Comparison of ENCODE assay signal across 7 cellular contexts in genomic region chr9:136996361-136997281, GRCh38. TPM values are rescaled to one million over a fixed set of nuclear protein-coding genes. Genes with fewer than 3 reads are reported as not detected.
DNase-seq lines count a peak whose midpoint lies in the region; ATAC-seq and TF ChIP-seq lines count a peak whose summit lies in the region.

CLIC3 (minus strand) TSS chr9:136996568; CDS start chr9:136996543, 25 bp downstream.

- TF ChIP-seq CTCF in H9 (conservative IDR thresholded peaks at IDR 0.05), result no peak
- no peak for TF ChIP-seq CTCF in MCF 10A (IDR thresholded peaks at IDR 0.05; ENCODE audit: unreplicated experiment)
- no peak for TF ChIP-seq CTCF in natural killer cell (IDR thresholded peaks at IDR 0.05)

- intact Hi-C loops in MCF 10A (cut with micrococcal nuclease), result no loop called here
- intact Hi-C loops in natural killer cell (cut with micrococcal nuclease), result loop anchor here (5.0 kb wide), 1 partner anchor 149 kb away; the partner anchor contains the start of gene PHPT1

- H3K4me1 ChIP-seq in H9 (ENCODE audit: insufficient read depth, low read length) (no peaks in the 10 kb centered on the region), SJCRH30 (peaks cover 18% of the 10 kb centered on the region; the same call in 1 of the 2 replicates)

- no peak within 1 kb of the TSS for H3K18ac ChIP-seq in H9 (ENCODE audit: insufficient read length, low read depth, low read length)

- POLR2A ChIA-PET in MCF 10A (lab: Yijun Ruan, JAX), result interaction anchor here (0.5 to 1.1 kb wide), 8 partner anchors 30 to 214 kb away, joined by 3 to 4 read pairs (median 3); partner anchors contain the start of genes MAN1B1 and TMEM141

- H3K9me3 Mint-ChIP-seq in H9, result no peaks in the 10 kb centered on the region
- H3K9me3 Mint-ChIP-seq in MCF 10A (ENCODE audit: unreplicated experiment), result no peaks in the 10 kb centered on the region
- H3K9me3 Mint-ChIP-seq in natural killer cell, result no peaks in the 10 kb centered on the region

- H3K27ac ChIP-seq in H9 (ENCODE audit: insufficient read length, low read depth, low read length) (no peak within 1 kb of the TSS), SJCRH30 (no peak within 1 kb of the TSS)

- H2BK120ac ChIP-seq in H9 (ENCODE audit: low read depth, low read length, poor library complexity, severe bottlenecking), result no peak within 1 kb of the TSS

- H3K36me3 ChIP-seq in SJCRH30, result peaks cover 3% of the 10 kb centered on the region; the same call in 1 of the 2 replicates

- H3K79me2 ChIP-seq in H9 (ENCODE audit: insufficient read depth, low read length), result no peaks in the 10 kb centered on the region

- H3K27me3 ChIP-seq in H9 (ENCODE audit: insufficient read depth, low read length) (no peaks in the 10 kb centered on the region), SJCRH30 (no peaks in the 10 kb centered on the region)

- no peak within 1 kb of the TSS for H3K56ac ChIP-seq in H9 (ENCODE audit: insufficient read length, low read depth, low read length)

- H2BK15ac ChIP-seq in H9 (ENCODE audit: low read depth, low read length), result no peak within 1 kb of the TSS

- no peak within 1 kb of the TSS for H4K8ac ChIP-seq in H9 (replicated peaks; ENCODE audit: insufficient read length, low read depth, low read length)

- H3K4me2 ChIP-seq in H9 (ENCODE audit: insufficient read depth, insufficient read length, low read length), result peak within 1 kb of the TSS; percentile 37

- H4K91ac ChIP-seq in H9 (ENCODE audit: insufficient read length, low read depth, low read length), result no peak within 1 kb of the TSS

- H3K14ac ChIP-seq in H9 (ENCODE audit: insufficient read depth, low read length), result no peak within 1 kb of the TSS

- peaks cover 9 to 12% of the 10 kb centered on the region in 2 experiments for H3K4me1 Mint-ChIP-seq in H9
- H3K4me1 Mint-ChIP-seq in MCF 10A (ENCODE audit: insufficient read depth, unreplicated experiment), result peaks cover 4% of the 10 kb centered on the region
- H3K4me1 Mint-ChIP-seq in natural killer cell, result peaks cover 33 to 68% of the 10 kb centered on the region in 2 donors

- peaks cover 6% of the 10 kb centered on the region for H3K27me3 Mint-ChIP-seq in H9 (ENCODE audit: low read depth)
- no peaks in the 10 kb centered on the region for H3K27me3 Mint-ChIP-seq in MCF 10A (ENCODE audit: insufficient read depth, unreplicated experiment)
- no peaks in the 10 kb centered on the region for H3K27me3 Mint-ChIP-seq in natural killer cell (ENCODE audit: low read depth in 2 of 2)

- H2BK20ac ChIP-seq in H9 (ENCODE audit: low read depth, low read length, poor library complexity, severe bottlenecking), result no peak within 1 kb of the TSS

- H3K4ac ChIP-seq in H9 (ENCODE audit: low read depth, low read length), result no peak within 1 kb of the TSS

- H3K4me3 ChIP-seq in SJCRH30, result no peak within 1 kb of the TSS

- H3K79me1 ChIP-seq in H9 (ENCODE audit: insufficient read depth, low read depth, low read length, poor library complexity, severe bottlenecking), result no peaks in the 10 kb centered on the region

- no peak within 1 kb of the TSS for H3K27ac Mint-ChIP-seq in H9
- H3K27ac Mint-ChIP-seq in MCF 10A (ENCODE audit: low read depth, unreplicated experiment), result peak within 1 kb of the TSS; percentile 70
- peak within 1 kb of the TSS; percentile 97 to 99 for H3K27ac Mint-ChIP-seq in natural killer cell

- H3K4me3 Mint-ChIP-seq in H9, result peak within 1 kb of the TSS; percentile 40 to 46; a peak in 3 of 5 replicates
- peak within 1 kb of the TSS; percentile 57 for H3K4me3 Mint-ChIP-seq in MCF 10A (ENCODE audit: unreplicated experiment)
- peak within 1 kb of the TSS; percentile 96 for H3K4me3 Mint-ChIP-seq in natural killer cell

- H3K9me3 ChIP-seq in H9 (ENCODE audit: control insufficient read depth, low read depth, low read length) (no peaks in the 10 kb centered on the region), SJCRH30 (replicated peaks) (no peaks in the 10 kb centered on the region)

- BruUV-seq in MCF 10A (replicated peaks; lab: Mats Ljungman, UMichigan), result no TSS peak

- H4K20me1 ChIP-seq in H9 (ENCODE audit: control insufficient read depth, insufficient read depth, insufficient read length), result no peaks in the 10 kb centered on the region

- peaks cover 6% of the 10 kb centered on the region for H3K23me2 ChIP-seq in H9 (ENCODE audit: insufficient read length, low read depth, low read length, poor library complexity, severe bottlenecking)

- no peak within 1 kb of the TSS for H2AFZ ChIP-seq in H9 (ENCODE audit: low read length)

- ATAC-seq in natural killer cell, result peak; percentile 11 to 24 (median 16)
- no peak for ATAC-seq in GM19463 (IDR thresholded peaks at IDR 0.05; ENCODE audit: unreplicated experiment)
- ATAC-seq in GM21737 (IDR thresholded peaks at IDR 0.05; ENCODE audit: unreplicated experiment), result no peak

- no CpG with 5 or more reads among the region's 34 CpGs for WGBS in H9 (ENCODE audit: extremely low coverage, insufficient read length, low lambda C conversion rate)

- H3T11ph ChIP-seq in H9 (ENCODE audit: low read length), result no peak within 1 kb of the TSS

- H2BK5ac ChIP-seq in H9 (ENCODE audit: insufficient read length, low read length), result no peak within 1 kb of the TSS

- H2BK12ac ChIP-seq in H9 (ENCODE audit: insufficient read length, low read depth, low read length), result no peak within 1 kb of the TSS

- H3K23ac ChIP-seq in H9 (ENCODE audit: insufficient read length, low read depth, low read length), result no peak within 1 kb of the TSS

- H4K5ac ChIP-seq in H9 (ENCODE audit: insufficient read length, low read depth, low read length), result no peak within 1 kb of the TSS

- CTCF ChIA-PET in MCF 10A (lab: Yijun Ruan, JAX), result interaction anchor here (0.6 to 1.4 kb wide), 7 partner anchors 8 to 632 kb away, joined by 3 to 5 read pairs (median 4); partner anchors contain the start of gene C8G

- H3K36me3 Mint-ChIP-seq in H9 (ENCODE audit: insufficient read depth in 1 of 3, low read depth in 3 of 3) (peaks cover 0 to 8% (median 2%) of the 10 kb centered on the region in 3 experiments; a peak in 4 of 7 replicates), MCF 10A (ENCODE audit: insufficient read depth, unreplicated experiment) (peaks cover 8% of the 10 kb centered on the region), natural killer cell (no peaks in the 10 kb centered on the region)

- DNase-seq in H9, result peak; percentile 76
- DNase-seq in SJCRH30, result peak; percentile 62 to 65
- peak; percentile 38 for DNase-seq in MCF 10A (ENCODE audit: unreplicated experiment)
- DNase-seq in natural killer cell, result peak; percentile 67
- DNase-seq in GM19240 (ENCODE audit: insufficient read length, low spot score), result no peak

- H3K9ac ChIP-seq in H9 (ENCODE audit: extremely low read depth, insufficient read length, low read length), result no peak within 1 kb of the TSS

- H2AK5ac ChIP-seq in H9 (ENCODE audit: insufficient read length, low read length), result no peak within 1 kb of the TSS

RNA-seq across cellular contexts. Expression of gene CLIC3, which starts in this region (rescaled TPM):
- total RNA-seq in H9 (2021) (0.29 and 0.31 TPM in 2 replicates), MCF 10A (2022) (1.2 and 4.2 TPM in 2 replicates), natural killer cell (100 to 1,000 TPM; 144 to 286 (median 161) TPM)
- total RNA-seq in SJCRH30 (2014; rRNA removed; shearing (Covaris generic)), result 0.28 and 0.55 TPM in 2 replicates

Comparison
In these comparisons a context has a peak if more than half of its experiments do, and no peak if none do; other contexts are left out.
1. RNA of gene CLIC3 (total RNA-seq): 144 to 286 TPM in natural killer cell; 1.2 to 4.2 TPM in MCF 10A, 0.28 to 0.55 TPM in SJCRH30 and 0.29 to 0.31 TPM in H9; every median in the first group is over 10 times any median in the second.
2. Peak in DNase-seq and H3K4me2 ChIP-seq in H9; RNA of the gene not detected or under 1 TPM.
3. Peak in DNase-seq in SJCRH30; RNA of the gene not detected or under 1 TPM.
4. H3K27ac Mint-ChIP-seq: peak in MCF 10A (single experiment) and natural killer cell (2 of 2); none in H9 (0 of 3).
5. H3K4me3 Mint-ChIP-seq: peak in every context shown above with its lines; median percentile 96 in natural killer cell; 57 in MCF 10A; 43 in H9.
6. ATAC-seq: peak in natural killer cell (3 of 3); none in GM19463 (single experiment) and GM21737 (single experiment).